1 cellular context compared by ENCODE assay signal in the genomic region with DNA sequence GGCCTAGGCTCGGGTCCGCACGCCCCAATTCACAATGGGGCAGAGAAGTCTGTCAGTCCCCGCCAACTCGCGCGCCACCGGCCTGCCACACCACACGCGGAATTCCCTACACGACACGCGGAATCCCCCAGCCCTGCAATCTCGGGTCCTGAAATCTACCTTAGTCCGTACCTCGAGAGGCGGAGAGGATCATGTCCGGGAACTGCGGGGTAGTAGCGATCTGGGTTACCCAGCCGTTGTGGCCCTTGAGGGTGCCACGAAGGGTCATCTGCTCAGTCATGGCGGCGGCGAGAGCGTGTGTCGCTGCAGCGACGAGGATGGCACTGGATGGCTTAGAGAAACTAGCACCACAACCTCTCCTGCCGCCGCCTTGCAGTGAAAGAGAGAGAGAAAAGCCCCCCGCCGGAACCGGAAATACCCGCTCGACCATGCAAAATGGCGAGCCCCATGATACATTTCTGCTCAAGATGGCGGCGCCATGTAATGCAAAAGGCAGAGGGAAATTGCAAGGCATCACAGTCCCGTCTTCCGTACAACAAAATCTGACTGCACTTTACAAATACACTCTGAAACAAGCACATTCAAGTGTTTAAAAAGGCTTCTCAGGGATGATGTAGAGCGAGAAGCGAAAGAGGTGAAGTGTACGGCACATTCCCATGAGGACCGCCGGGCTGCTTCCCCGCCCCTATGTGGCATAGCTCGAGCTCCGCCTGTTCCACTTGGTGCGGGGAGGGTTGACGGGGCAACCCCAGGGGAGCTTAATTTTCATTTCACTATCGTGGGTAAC.
TF ChIP-seq lines count a peak whose summit lies in the region.

Gene RACK1, minus strand, starts transcription at position 386 of the 787 bp plus-strand sequence. Its CDS starts 106 bp downstream, at position 280.

TF ChIP-seq in HepG2, 621 proteins besides CTCF, POLR2A, EP300 and RAD21 (continued from another document and continues in another):
- TF ChIP-seq, protein P1, sequence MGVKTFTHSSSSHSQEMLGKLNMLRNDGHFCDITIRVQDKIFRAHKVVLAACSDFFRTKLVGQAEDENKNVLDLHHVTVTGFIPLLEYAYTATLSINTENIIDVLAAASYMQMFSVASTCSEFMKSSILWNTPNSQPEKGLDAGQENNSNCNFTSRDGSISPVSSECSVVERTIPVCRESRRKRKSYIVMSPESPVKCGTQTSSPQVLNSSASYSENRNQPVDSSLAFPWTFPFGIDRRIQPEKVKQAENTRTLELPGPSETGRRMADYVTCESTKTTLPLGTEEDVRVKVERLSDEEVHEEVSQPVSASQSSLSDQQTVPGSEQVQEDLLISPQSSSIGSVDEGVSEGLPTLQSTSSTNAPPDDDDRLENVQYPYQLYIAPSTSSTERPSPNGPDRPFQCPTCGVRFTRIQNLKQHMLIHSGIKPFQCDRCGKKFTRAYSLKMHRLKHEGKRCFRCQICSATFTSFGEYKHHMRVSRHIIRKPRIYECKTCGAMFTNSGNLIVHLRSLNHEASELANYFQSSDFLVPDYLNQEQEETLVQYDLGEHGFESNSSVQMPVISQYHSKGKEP (CRISPR knock-in tag; IDR thresholded peaks at IDR 0.05): peak; percentile 71; the same call in 1 of the 2 replicates
- TF ChIP-seq IRX3 (CRISPR knock-in tag; IDR thresholded peaks at IDR 0.05; ENCODE audit: borderline replicate concordance, low read depth) (peak; percentile 59; the same call in 1 of the 2 replicates), ZNF660 (CRISPR knock-in tag; IDR thresholded peaks at IDR 0.05; ENCODE audit: borderline replicate concordance, low read depth) (no peak), PRMT3 (CRISPR knock-in tag; IDR thresholded peaks at IDR 0.05; ENCODE audit: borderline replicate concordance, low read depth) (no peak; the same call in 1 of the 2 replicates), ZNF326 (CRISPR knock-in tag; IDR thresholded peaks at IDR 0.05; ENCODE audit: borderline replicate concordance) (no peak), RFXAP (CRISPR knock-in tag; IDR thresholded peaks at IDR 0.05; ENCODE audit: borderline replicate concordance) (no peak), ZNF501 (CRISPR knock-in tag; IDR thresholded peaks at IDR 0.05) (peak; percentile 75), CC2D1A (CRISPR knock-in tag; IDR thresholded peaks at IDR 0.05) (no peak), CERS6 (CRISPR knock-in tag; IDR thresholded peaks at IDR 0.05) (no peak), GRHL1 (CRISPR knock-in tag; conservative IDR thresholded peaks at IDR 0.05) (no peak), NR1H2 (CRISPR knock-in tag; IDR thresholded peaks at IDR 0.05; ENCODE audit: borderline replicate concordance, low read depth) (no peak), STAG1 (CRISPR knock-in tag; IDR thresholded peaks at IDR 0.05) (no peak), NKX3-1 (CRISPR knock-in tag; IDR thresholded peaks at IDR 0.05) (no peak), SCMH1 (CRISPR knock-in tag; IDR thresholded peaks at IDR 0.05; ENCODE audit: borderline replicate concordance) (no peak), ZIK1 (CRISPR knock-in tag; IDR thresholded peaks at IDR 0.05; ENCODE audit: borderline replicate concordance, low read depth) (no peak), RARG (CRISPR knock-in tag; IDR thresholded peaks at IDR 0.05; ENCODE audit: low read depth) (no peak), CENPT (CRISPR knock-in tag; IDR thresholded peaks at IDR 0.05; ENCODE audit: low read depth) (no peak), ZNF547 (CRISPR knock-in tag; IDR thresholded peaks at IDR 0.05) (peak; percentile 72), PHF5A (CRISPR knock-in tag; IDR thresholded peaks at IDR 0.05; ENCODE audit: low read depth, unreplicated experiment) (peak; percentile 48), MEIS1 (CRISPR knock-in tag; IDR thresholded peaks at IDR 0.05; ENCODE audit: borderline replicate concordance) (no peak), RCOR2 (CRISPR knock-in tag; IDR thresholded peaks at IDR 0.05) (no peak), MXD4 (CRISPR knock-in tag; IDR thresholded peaks at IDR 0.05) (peak; percentile 73; the same call in 1 of the 2 replicates), LCORL (IDR thresholded peaks at IDR 0.05) (no peak), LCORL (CRISPR knock-in tag; IDR thresholded peaks at IDR 0.05) (0 out of 2 replicates have a peak, but pooled peaks have one; percentile 43), FOXK1 (CRISPR knock-in tag; IDR thresholded peaks at IDR 0.05; ENCODE audit: borderline replicate concordance, low read depth) (peak; percentile 59; the same call in 1 of the 2 replicates), ZNF317 (CRISPR knock-in tag; IDR thresholded peaks at IDR 0.05) (peak; percentile 75), TEF (CRISPR knock-in tag; IDR thresholded peaks at IDR 0.05) (no peak), KLF11 (CRISPR knock-in tag; IDR thresholded peaks at IDR 0.05) (no peak; the same call in 1 of the 2 replicates), ZNF589 (CRISPR knock-in tag; conservative IDR thresholded peaks at IDR 0.05) (0 out of 2 replicates have a peak, but pooled peaks have one; percentile 72), ZNF761 (CRISPR knock-in tag; conservative IDR thresholded peaks at IDR 0.05) (no peak), TSC22D2 (CRISPR knock-in tag; IDR thresholded peaks at IDR 0.05; ENCODE audit: borderline replicate concordance) (peak; percentile 29; the same call in 1 of the 2 replicates), KLF16 (CRISPR knock-in tag; IDR thresholded peaks at IDR 0.05) (peak in 1 of 2 experiments; percentile 72; a peak in 1 of 4 replicates)
- TF ChIP-seq, protein P2, sequence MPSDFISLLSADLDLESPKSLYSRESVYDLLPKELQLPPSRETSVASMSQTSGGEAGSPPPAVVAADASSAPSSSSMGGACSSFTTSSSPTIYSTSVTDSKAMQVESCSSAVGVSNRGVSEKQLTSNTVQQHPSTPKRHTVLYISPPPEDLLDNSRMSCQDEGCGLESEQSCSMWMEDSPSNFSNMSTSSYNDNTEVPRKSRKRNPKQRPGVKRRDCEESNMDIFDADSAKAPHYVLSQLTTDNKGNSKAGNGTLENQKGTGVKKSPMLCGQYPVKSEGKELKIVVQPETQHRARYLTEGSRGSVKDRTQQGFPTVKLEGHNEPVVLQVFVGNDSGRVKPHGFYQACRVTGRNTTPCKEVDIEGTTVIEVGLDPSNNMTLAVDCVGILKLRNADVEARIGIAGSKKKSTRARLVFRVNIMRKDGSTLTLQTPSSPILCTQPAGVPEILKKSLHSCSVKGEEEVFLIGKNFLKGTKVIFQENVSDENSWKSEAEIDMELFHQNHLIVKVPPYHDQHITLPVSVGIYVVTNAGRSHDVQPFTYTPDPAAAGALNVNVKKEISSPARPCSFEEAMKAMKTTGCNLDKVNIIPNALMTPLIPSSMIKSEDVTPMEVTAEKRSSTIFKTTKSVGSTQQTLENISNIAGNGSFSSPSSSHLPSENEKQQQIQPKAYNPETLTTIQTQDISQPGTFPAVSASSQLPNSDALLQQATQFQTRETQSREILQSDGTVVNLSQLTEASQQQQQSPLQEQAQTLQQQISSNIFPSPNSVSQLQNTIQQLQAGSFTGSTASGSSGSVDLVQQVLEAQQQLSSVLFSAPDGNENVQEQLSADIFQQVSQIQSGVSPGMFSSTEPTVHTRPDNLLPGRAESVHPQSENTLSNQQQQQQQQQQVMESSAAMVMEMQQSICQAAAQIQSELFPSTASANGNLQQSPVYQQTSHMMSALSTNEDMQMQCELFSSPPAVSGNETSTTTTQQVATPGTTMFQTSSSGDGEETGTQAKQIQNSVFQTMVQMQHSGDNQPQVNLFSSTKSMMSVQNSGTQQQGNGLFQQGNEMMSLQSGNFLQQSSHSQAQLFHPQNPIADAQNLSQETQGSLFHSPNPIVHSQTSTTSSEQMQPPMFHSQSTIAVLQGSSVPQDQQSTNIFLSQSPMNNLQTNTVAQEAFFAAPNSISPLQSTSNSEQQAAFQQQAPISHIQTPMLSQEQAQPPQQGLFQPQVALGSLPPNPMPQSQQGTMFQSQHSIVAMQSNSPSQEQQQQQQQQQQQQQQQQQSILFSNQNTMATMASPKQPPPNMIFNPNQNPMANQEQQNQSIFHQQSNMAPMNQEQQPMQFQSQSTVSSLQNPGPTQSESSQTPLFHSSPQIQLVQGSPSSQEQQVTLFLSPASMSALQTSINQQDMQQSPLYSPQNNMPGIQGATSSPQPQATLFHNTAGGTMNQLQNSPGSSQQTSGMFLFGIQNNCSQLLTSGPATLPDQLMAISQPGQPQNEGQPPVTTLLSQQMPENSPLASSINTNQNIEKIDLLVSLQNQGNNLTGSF (CRISPR knock-in tag; IDR thresholded peaks at IDR 0.05): no peak; the same call in 1 of the 2 replicates
- TF ChIP-seq, protein P3, sequence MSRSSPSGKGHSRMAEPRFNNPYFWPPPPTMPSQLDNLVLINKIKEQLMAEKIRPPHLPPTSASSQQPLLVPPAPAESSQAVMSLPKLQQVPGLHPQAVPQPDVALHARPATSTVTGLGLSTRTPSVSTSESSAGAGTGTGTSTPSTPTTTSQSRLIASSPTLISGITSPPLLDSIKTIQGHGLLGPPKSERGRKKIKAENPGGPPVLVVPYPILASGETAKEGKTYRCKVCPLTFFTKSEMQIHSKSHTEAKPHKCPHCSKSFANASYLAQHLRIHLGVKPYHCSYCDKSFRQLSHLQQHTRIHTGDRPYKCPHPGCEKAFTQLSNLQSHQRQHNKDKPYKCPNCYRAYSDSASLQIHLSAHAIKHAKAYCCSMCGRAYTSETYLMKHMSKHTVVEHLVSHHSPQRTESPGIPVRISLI (CRISPR knock-in tag; IDR thresholded peaks at IDR 0.05; ENCODE audit: borderline replicate concordance): no peak
- TF ChIP-seq, protein P4, sequence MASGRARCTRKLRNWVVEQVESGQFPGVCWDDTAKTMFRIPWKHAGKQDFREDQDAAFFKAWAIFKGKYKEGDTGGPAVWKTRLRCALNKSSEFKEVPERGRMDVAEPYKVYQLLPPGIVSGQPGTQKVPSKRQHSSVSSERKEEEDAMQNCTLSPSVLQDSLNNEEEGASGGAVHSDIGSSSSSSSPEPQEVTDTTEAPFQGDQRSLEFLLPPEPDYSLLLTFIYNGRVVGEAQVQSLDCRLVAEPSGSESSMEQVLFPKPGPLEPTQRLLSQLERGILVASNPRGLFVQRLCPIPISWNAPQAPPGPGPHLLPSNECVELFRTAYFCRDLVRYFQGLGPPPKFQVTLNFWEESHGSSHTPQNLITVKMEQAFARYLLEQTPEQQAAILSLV (CRISPR knock-in tag; IDR thresholded peaks at IDR 0.05; ENCODE audit: borderline replicate concordance): peak; percentile 40; the same call in 1 of the 2 replicates
- TF ChIP-seq, protein P5, sequence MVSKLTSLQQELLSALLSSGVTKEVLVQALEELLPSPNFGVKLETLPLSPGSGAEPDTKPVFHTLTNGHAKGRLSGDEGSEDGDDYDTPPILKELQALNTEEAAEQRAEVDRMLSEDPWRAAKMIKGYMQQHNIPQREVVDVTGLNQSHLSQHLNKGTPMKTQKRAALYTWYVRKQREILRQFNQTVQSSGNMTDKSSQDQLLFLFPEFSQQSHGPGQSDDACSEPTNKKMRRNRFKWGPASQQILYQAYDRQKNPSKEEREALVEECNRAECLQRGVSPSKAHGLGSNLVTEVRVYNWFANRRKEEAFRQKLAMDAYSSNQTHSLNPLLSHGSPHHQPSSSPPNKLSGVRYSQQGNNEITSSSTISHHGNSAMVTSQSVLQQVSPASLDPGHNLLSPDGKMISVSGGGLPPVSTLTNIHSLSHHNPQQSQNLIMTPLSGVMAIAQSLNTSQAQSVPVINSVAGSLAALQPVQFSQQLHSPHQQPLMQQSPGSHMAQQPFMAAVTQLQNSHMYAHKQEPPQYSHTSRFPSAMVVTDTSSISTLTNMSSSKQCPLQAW (CRISPR knock-in tag; IDR thresholded peaks at IDR 0.05): peak; percentile 60
- TF ChIP-seq, protein P6, sequence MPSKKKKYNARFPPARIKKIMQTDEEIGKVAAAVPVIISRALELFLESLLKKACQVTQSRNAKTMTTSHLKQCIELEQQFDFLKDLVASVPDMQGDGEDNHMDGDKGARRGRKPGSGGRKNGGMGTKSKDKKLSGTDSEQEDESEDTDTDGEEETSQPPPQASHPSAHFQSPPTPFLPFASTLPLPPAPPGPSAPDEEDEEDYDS (CRISPR knock-in tag; IDR thresholded peaks at IDR 0.05): peak; percentile 86
- TF ChIP-seq, protein P7, sequence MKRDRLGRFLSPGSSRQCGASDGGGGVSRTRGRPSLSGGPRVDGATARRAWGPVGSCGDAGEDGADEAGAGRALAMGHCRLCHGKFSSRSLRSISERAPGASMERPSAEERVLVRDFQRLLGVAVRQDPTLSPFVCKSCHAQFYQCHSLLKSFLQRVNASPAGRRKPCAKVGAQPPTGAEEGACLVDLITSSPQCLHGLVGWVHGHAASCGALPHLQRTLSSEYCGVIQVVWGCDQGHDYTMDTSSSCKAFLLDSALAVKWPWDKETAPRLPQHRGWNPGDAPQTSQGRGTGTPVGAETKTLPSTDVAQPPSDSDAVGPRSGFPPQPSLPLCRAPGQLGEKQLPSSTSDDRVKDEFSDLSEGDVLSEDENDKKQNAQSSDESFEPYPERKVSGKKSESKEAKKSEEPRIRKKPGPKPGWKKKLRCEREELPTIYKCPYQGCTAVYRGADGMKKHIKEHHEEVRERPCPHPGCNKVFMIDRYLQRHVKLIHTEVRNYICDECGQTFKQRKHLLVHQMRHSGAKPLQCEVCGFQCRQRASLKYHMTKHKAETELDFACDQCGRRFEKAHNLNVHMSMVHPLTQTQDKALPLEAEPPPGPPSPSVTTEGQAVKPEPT (CRISPR knock-in tag; IDR thresholded peaks at IDR 0.05; ENCODE audit: low read depth): peak; percentile 79; the same call in 1 of the 2 replicates
